Comparison of ENCODE assay signal across 8 cellular contexts in the genomic region with DNA sequence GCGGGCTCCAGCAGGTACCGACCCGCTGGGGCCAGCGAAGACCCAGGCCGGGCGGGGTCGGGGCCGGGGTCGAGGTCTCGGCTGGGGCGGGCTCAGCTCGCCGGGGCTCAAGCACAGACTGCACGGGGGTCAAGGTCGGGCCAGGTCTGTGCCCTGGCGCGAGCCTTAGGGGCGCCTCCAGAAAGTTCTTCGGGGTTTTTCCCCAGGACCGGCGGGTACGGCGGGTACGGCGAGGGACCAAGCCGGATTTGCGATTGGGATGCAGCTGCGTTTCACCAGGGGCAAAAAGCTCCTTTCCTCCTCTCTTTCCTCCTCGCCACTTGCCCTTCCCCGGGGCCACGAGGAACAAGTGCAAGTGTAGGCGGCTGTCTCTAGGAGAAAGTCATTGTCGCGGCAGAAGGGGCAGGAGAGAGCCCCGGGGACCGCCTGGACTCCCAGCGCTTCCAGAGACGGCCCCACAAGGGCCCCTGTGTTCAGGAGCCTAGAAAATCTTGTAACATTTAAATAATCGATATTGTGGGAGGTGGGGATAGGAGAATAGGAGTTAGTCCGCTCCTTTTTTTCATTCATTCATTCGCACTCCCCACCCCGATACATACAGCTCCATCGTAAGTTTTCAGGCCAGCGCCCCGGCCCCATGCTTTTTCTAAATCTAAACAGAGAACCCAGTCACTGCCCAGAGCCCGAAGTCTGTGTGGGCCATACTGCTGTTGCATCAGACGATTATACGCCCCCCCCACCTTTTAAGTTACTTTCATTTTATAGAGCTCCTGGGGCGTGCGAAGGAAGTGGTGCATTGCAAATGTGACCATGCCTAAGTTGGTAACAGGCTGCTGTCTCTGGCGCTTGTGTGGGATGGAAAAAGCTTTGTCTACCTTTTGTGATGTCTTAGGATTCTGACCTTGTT. TPM values are rescaled to one million over a fixed set of nuclear protein-coding genes. Genes with fewer than 3 reads are reported as not detected.
DNase-seq lines count a peak whose midpoint lies in the region; ATAC-seq, FAIRE-seq and TF ChIP-seq lines count a peak whose summit lies in the region.

No MANE protein-coding gene starts in this region.

- peak; percentile 61 for DNase-seq in Calu3
- DNase-seq in HT1080 (ENCODE audit: low read depth): peak; percentile 82
- DNase-seq in OCI-LY7 (ENCODE audit: low spot score): peak; percentile 86
- peak; percentile 61 for DNase-seq in activated T-cell treated with anti-CD3 and anti-CD28 coated beads, Interleukin-2, amount 50 U/mL, for 4 hours
- DNase-seq in fibroblast of villous mesenchyme (ENCODE audit: low read depth): peak; percentile 92
- DNase-seq in ovary: no peak
- peak; percentile 32 for DNase-seq in urothelium cell line (ENCODE audit: low spot score)

- H3K4me1 Mint-ChIP-seq in Calu3 (ENCODE audit: low read depth, unreplicated experiment): peaks cover 33% of the 10 kb centered on the region
- peaks cover 39% of the 10 kb centered on the region for H3K4me1 Mint-ChIP-seq in activated T-cell treated with anti-CD3 and anti-CD28 coated beads, Interleukin-2, amount 50 U/mL, for 4 hours (ENCODE audit: low read depth)

- no peaks in the 10 kb centered on the region for H3K9me3 ChIP-seq in OCI-LY7 (ENCODE audit: low read length)
- H3K9me3 ChIP-seq in ovary: no peaks in the 10 kb centered on the region

- no peak for TF ChIP-seq POLR2A in ovary (IDR thresholded peaks at IDR 0.05)

- CTCF ChIA-PET in Calu3 (lab: Charles Lee): interaction anchor here (0.6 to 1.6 kb wide), 9 partner anchors 9 to 293 kb away, joined by 3 to 9 read pairs (median 4); no protein-coding TSS in a partner anchor
- CTCF ChIA-PET in OCI-LY7 (lab: Charles Lee; ENCODE audit: unreplicated experiment): no interaction called here

- H3K4me3 Mint-ChIP-seq in Calu3 (ENCODE audit: low read depth, unreplicated experiment): peak overlapping the region; percentile 92
- H3K4me3 Mint-ChIP-seq in activated T-cell treated with anti-CD3 and anti-CD28 coated beads, Interleukin-2, amount 50 U/mL, for 4 hours: peak overlapping the region; percentile 94

- no peaks in the 10 kb centered on the region for H3K9me2 ChIP-seq in OCI-LY7 (ENCODE audit: insufficient read depth, low read length)

- peaks cover 32% of the 10 kb centered on the region for H4K20me1 ChIP-seq in OCI-LY7 (ENCODE audit: insufficient read depth, low read length)

- H3K4me2 ChIP-seq in OCI-LY7 (ENCODE audit: low read length): peak overlapping the region; percentile 91

- no peak for TF ChIP-seq EP300 in ovary (IDR thresholded peaks at IDR 0.05)

- H3K27ac ChIP-seq in OCI-LY7 (ENCODE audit: low read depth, low read length, poor library complexity, severe bottlenecking) (peak overlapping the region; percentile 81), ovary (no peak overlapping the region)

- peaks cover 62% of the 10 kb centered on the region for H3K36me3 Mint-ChIP-seq in Calu3 (ENCODE audit: insufficient read depth, unreplicated experiment)
- H3K36me3 Mint-ChIP-seq in activated T-cell treated with anti-CD3 and anti-CD28 coated beads, Interleukin-2, amount 50 U/mL, for 4 hours (ENCODE audit: insufficient read depth): peaks cover 33% of the 10 kb centered on the region

- peak overlapping the region; percentile 98 for H3K27ac Mint-ChIP-seq in Calu3 (ENCODE audit: unreplicated experiment)

- WGBS in ovary, 3 donors: 2 to 4% (median 3%) methylated on average over 43 to 51 of the region's 51 CpGs

- no peaks in the 10 kb centered on the region for H3K27me3 Mint-ChIP-seq in Calu3 (ENCODE audit: unreplicated experiment)
- H3K27me3 Mint-ChIP-seq in activated T-cell treated with anti-CD3 and anti-CD28 coated beads, Interleukin-2, amount 50 U/mL, for 4 hours (ENCODE audit: low read depth): no peaks in the 10 kb centered on the region

- H3K79me2 ChIP-seq in OCI-LY7 (ENCODE audit: insufficient read depth, low read depth, low read length): peaks cover 42% of the 10 kb centered on the region

- H3K4me3 ChIP-seq in OCI-LY7 (ENCODE audit: low read depth, low read length, poor library complexity, severe bottlenecking): peak overlapping the region; percentile 87
- H3K4me3 ChIP-seq in fibroblast of villous mesenchyme (ENCODE audit: low read depth, low read length): peak overlapping the region; percentile 80
- peak overlapping the region; percentile 57 for H3K4me3 ChIP-seq in ovary

- BruUV-seq in Calu3 (replicated peaks; lab: Mats Ljungman, UMichigan) (no TSS peak), OCI-LY7 (replicated peaks; lab: Mats Ljungman, UMichigan) (TSS peak; percentile 90)

- H3K4me1 ChIP-seq in OCI-LY7 (ENCODE audit: insufficient read depth, low read length, poor library complexity, severe bottlenecking): peaks cover 40% of the 10 kb centered on the region
- peaks cover 3% of the 10 kb centered on the region for H3K4me1 ChIP-seq in ovary (ENCODE audit: insufficient read depth)

- peaks cover 36% of the 10 kb centered on the region for H3K36me3 ChIP-seq in OCI-LY7 (ENCODE audit: insufficient read depth, low read length)
- H3K36me3 ChIP-seq in ovary: no peaks in the 10 kb centered on the region

- POLR2A ChIA-PET in OCI-LY7 (lab: Charles Lee): interaction anchor here (0.6 to 3.5 kb wide), 12 partner anchors 9 to 1229 kb away, joined by 3 to 22 read pairs (median 4); partner anchors contain the start of gene MALT1

- TF ChIP-seq CTCF in Calu3 (IDR thresholded peaks at IDR 0.05; ENCODE audit: unreplicated experiment) (no peak), OCI-LY7 (conservative IDR thresholded peaks at IDR 0.05; ENCODE audit: low read length) (no peak), fibroblast of villous mesenchyme (IDR thresholded peaks at IDR 0.05; ENCODE audit: insufficient read depth, low read depth, low read length) (no peak), ovary (IDR thresholded peaks at IDR 0.05) (no peak)

- intact Hi-C loops in Calu3 (cut with micrococcal nuclease; ENCODE audit: unreplicated experiment) (loop anchor here (2.0 to 5.0 kb wide), 2 partner anchors 64 to 87 kb away; no protein-coding TSS in a partner anchor), OCI-LY7 (cut with micrococcal nuclease; ENCODE audit: unreplicated experiment) (loop anchor here (2.0 to 5.0 kb wide), 2 partner anchors 57 to 64 kb away; no protein-coding TSS in a partner anchor), ovary (cut with DNase I) (no loop called here)

- no peaks in the 10 kb centered on the region for H3K9me3 Mint-ChIP-seq in Calu3 (ENCODE audit: low read depth, unreplicated experiment)
- H3K9me3 Mint-ChIP-seq in activated T-cell treated with anti-CD3 and anti-CD28 coated beads, Interleukin-2, amount 50 U/mL, for 4 hours: no peaks in the 10 kb centered on the region

- ATAC-seq in GM19468 (IDR thresholded peaks at IDR 0.05; ENCODE audit: extremely low read depth, unreplicated experiment): peak; percentile 12
- ATAC-seq in activated T-cell treated with anti-CD3 and anti-CD28 coated beads, Interleukin-2, amount 50 U/mL, for 4 hours: peak; percentile 45 to 47

- H3K27me3 ChIP-seq in ovary: no peaks in the 10 kb centered on the region

- H2AFZ ChIP-seq in OCI-LY7 (ENCODE audit: low read length): no peak overlapping the region

- no peak for FAIRE-seq in urothelium cell line (lab: Jason Lieb, UNC)

RNA-seq across cellular contexts. Expression of gene PMAIP1, which starts 0.7 kb away (rescaled TPM):
- total RNA-seq in Calu3 (2022) (56.1 and 75.4 TPM in 2 replicates), OCI-LY7 (2022) (21.1 and 23.3 TPM in 2 replicates), fibroblast of villous mesenchyme (25.4 and 25.5 TPM in 2 replicates), ovary (10 to 100 TPM in 1 of 7 donors, 1 to 10 TPM in 2, under 1 TPM in 3, not detected in 1; 0.30 to 11.8 (median 1.8) TPM)
- 34.9 and 39.8 TPM in 2 replicates for total RNA-seq in HT1080 (2014; rRNA removed; shearing (Covaris generic))
- 88.5 and 105 TPM in 2 replicates for polyA plus RNA-seq in HT1080 (2015; cell fraction: cytosol; rRNA removed)
- polyA plus RNA-seq in HT1080 (2015; cell fraction: nucleus; rRNA removed): 56.6 and 67.8 TPM in 2 replicates
- 22.9 and 25.4 TPM in 2 replicates for total RNA-seq in OCI-LY7 (2014; rRNA removed; shearing (Covaris generic))
- total RNA-seq in activated T-cell treated with anti-CD3 and anti-CD28 coated beads, Interleukin-2, amount 50 U/mL, for 4 hours: 10 to 100 TPM; 68.7 to 93.0 (median 79.7) TPM
- under 1 TPM; 0.47 to 0.75 TPM for polyA plus RNA-seq in ovary

Comparison
In these comparisons a context has a peak if more than half of its experiments do, and no peak if none do; other contexts are left out.
1. DNase-seq: peak in Calu3 (single experiment), HT1080 (single experiment), OCI-LY7 (single experiment), activated T-cell treated with anti-CD3 and anti-CD28 coated beads, Interleukin-2, amount 50 U/mL, for 4 hours (single experiment), fibroblast of villous mesenchyme (single experiment) and urothelium cell line (single experiment); none in ovary (0 of 5).
2. intact Hi-C loops: an anchor here in Calu3 (2.0 to 5.0 kb wide) and OCI-LY7 (2.0 to 5.0 kb wide); none called in ovary.
3. Peak in every context shown above with its lines, with median percentiles within 50 percentile points of each other: H3K4me3 ChIP-seq.